In genomic region chr20:59673288-59673997, GRCh38 we compare ENCODE assay signal across 22 cellular contexts.
"Had no signal": no experiment of that assay in that cellular context is flagged by ENCODE, and none has a peak within 500 bp of the region (broad histone marks: within the 10 kb centered on the region; RNA-seq: fewer than 3 reads in every experiment).

No MANE protein-coding gene starts in this region.

- H3K27ac ChIP-seq: gastroesophageal sphincter, hepatocyte, left lung, lower lobe of right lung, sigmoid colon, vagina, VCaP had no signal

- ATAC-seq: activated T-cell treated with anti-CD3 and anti-CD28 coated beads, Interleukin-2, amount 50 U/mL, for 4 hours; activated T-helper 17 cell treated with anti-CD3 and anti-CD28 coated beads, Interleukin-2, amount 50 U/mL, for 72 hours; effector memory CD8-positive, alpha-beta T cell; gastroesophageal sphincter; left lung; stimulated activated effector memory CD8-positive, alpha-beta T cell treated with anti-CD3 and anti-CD28 coated beads, Interleukin-12 subunit alpha, Interleukin-12 subunit beta, amount 100 ng/mL, for 72 hours had no signal

- H3K4me3 ChIP-seq: gastroesophageal sphincter, hepatocyte, left lung, lower lobe of right lung, sigmoid colon, vagina had no signal

- H3K27me3 ChIP-seq: hepatocyte, vagina had no signal

- DNase-seq: activated CD4-positive, alpha-beta T cell treated with anti-CD3 and anti-CD28 coated beads for 4 hours; activated CD4-positive, alpha-beta T cell treated with anti-CD3 and anti-CD28 coated beads, Interleukin-2, amount 50 U/mL, for 4 hours; activated gamma-delta T cell treated with Interleukin-2 at 50 U/mL for 16 hours; activated naive CD4-positive, alpha-beta T cell treated with anti-CD3 and anti-CD28 coated beads, Interleukin-2, amount 50 U/mL, for 16 hours; activated T-cell treated with anti-CD3 and anti-CD28 coated beads, Interleukin-2, amount 50 U/mL, for 4 hours; anterior cingulate cortex; effector memory CD8-positive, alpha-beta T cell; erythroblast; left lung; lower lobe of right lung; mesendoderm; sigmoid colon; small intestine; stimulated activated CD4-positive, alpha-beta T cell treated with anti-CD3 and anti-CD28 coated beads, Interleukin-4, amount 100 ng/mL, for 24 hours; SW 1271; T-helper 9 cell had no signal

- H3K36me3 ChIP-seq: gastroesophageal sphincter, left lung, lower lobe of right lung, sigmoid colon, vagina had no signal

- H3K4me1 ChIP-seq: left lung, lower lobe of right lung, sigmoid colon, vagina had no signal

- H3K9me3 ChIP-seq: gastroesophageal sphincter, left lung, lower lobe of right lung, sigmoid colon, vagina had no signal

- H3K4me2 ChIP-seq: hepatocyte had no signal
